2 cellular contexts compared by ENCODE assay signal in the genomic region with DNA sequence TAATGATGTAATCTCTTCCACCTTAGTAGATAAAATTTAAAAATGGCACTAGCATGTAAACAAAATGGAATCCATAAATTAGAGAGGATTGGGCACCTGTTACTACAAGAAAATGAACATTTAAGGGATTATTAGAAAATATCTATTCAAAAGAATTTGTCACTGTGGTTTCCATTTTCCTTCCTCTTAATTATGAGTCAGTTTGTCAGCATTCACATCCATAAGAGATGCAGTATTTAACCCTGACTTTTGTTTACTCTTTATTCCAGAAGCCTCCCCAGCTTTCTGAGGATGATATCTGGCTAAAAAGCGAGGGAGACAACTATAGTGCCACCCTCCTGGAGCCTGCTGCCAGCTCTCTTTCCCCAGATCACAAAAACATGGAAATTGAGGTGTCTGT.
TF ChIP-seq lines count a peak whose summit lies in the region.

No MANE protein-coding gene starts in this region.

TF ChIP-seq in IMR-90, 13 proteins besides CTCF, POLR2A, EP300 and RAD21 (continued from another document):
- no peak for TF ChIP-seq ELK1 (IDR thresholded peaks at IDR 0.05; ENCODE audit: borderline replicate concordance, low read depth, low read length)
- no peak for TF ChIP-seq RCOR1 (IDR thresholded peaks at IDR 0.05; ENCODE audit: insufficient replicate concordance, low read length)
- TF ChIP-seq MAFK (IDR thresholded peaks at IDR 0.05; ENCODE audit: low read depth, low read length), result no peak
- no peak for TF ChIP-seq MAZ (IDR thresholded peaks at IDR 0.05; ENCODE audit: borderline replicate concordance, low read depth, low read length)
- no peak for TF ChIP-seq CHD1 (IDR thresholded peaks at IDR 0.05; ENCODE audit: low read depth, low read length)
- no peak for TF ChIP-seq MXI1 (IDR thresholded peaks at IDR 0.05; ENCODE audit: borderline replicate concordance, low read depth, low read length)
- no peak for TF ChIP-seq BHLHE40 (IDR thresholded peaks at IDR 0.05; ENCODE audit: low read depth, low read length)
- TF ChIP-seq USF2 (IDR thresholded peaks at IDR 0.05; ENCODE audit: low read depth, low read length), result no peak
- TF ChIP-seq RFX5 (IDR thresholded peaks at IDR 0.05; ENCODE audit: low read depth, low read length), result no peak
- TF ChIP-seq CEBPB (IDR thresholded peaks at IDR 0.05; ENCODE audit: low read depth, low read length), result no peak
- TF ChIP-seq NFE2L2 (IDR thresholded peaks at IDR 0.05; ENCODE audit: low read depth, low read length), result no peak

TF ChIP-seq in endothelial cell of umbilical vein, 7 proteins besides CTCF, POLR2A, EP300 and RAD21 (continued from another document):
- TF ChIP-seq MAX (IDR thresholded peaks at IDR 0.05; ENCODE audit: insufficient read depth, insufficient read length) (no peak), EZH2 (IDR thresholded peaks at IDR 0.05; ENCODE audit: borderline replicate concordance, low read depth, low read length, severe bottlenecking) (no peak), JUN (IDR thresholded peaks at IDR 0.05; ENCODE audit: borderline replicate concordance, insufficient read depth, insufficient read length, low read depth) (no peak), MYC (IDR thresholded peaks at IDR 0.05; ENCODE audit: low read depth, low read length) (no peak)
